8 cellular contexts compared by ENCODE assay signal in genomic region chr7:116524609-116525297, GRCh38. TPM values are rescaled to one million over a fixed set of nuclear protein-coding genes. Genes with fewer than 3 reads are reported as not detected.
DNase-seq lines count a peak whose midpoint lies in the region; ATAC-seq and TF ChIP-seq lines count a peak whose summit lies in the region.

Gene CAV1 (plus strand): TSS chr7:116525036. CDS start chr7:116525063, 27 bp downstream.

- no peaks in the 10 kb centered on the region for H3K27me3 ChIP-seq in GM23248 (replicated peaks; ENCODE audit: insufficient read depth)
- no peaks in the 10 kb centered on the region for H3K27me3 ChIP-seq in ascending aorta
- peaks cover 0 to 45% (median 0%) of the 10 kb centered on the region in 7 donors for H3K27me3 ChIP-seq in heart right ventricle

- in situ Hi-C loops in GM23248 (cut with MboI), result loop anchor here (10.0 kb wide), 1 partner anchor 260 kb away; no protein-coding TSS in a partner anchor

- DNase-seq in AG20443 (ENCODE audit: low spot score) (peak; percentile 89), GM23248 (peak; percentile 98), RPMI7951 (ENCODE audit: low read depth) (peak; percentile 98), ascending aorta (ENCODE audit: low spot score in 2 of 2) (peak; percentile 50 to 94), heart right ventricle (peak; percentile 91 to 93), osteocyte (ENCODE audit: extremely low spot score, unreplicated experiment) (peak; percentile 96)

- H3K9me3 ChIP-seq in GM23248 (ENCODE audit: low read depth) (no peaks in the 10 kb centered on the region), ascending aorta (no peaks in the 10 kb centered on the region), heart right ventricle (no peaks in the 10 kb centered on the region)

- peak within 1 kb of the TSS; percentile 13 for H2AFZ ChIP-seq in GM23248

- H3K9ac ChIP-seq in GM23248, result peak within 1 kb of the TSS; percentile 99

- no peaks in the 10 kb centered on the region for H4K20me1 ChIP-seq in GM23248 (ENCODE audit: insufficient read depth)

- WGBS in GM23248 (ENCODE audit: low coverage in 1 of 2, low lambda C conversion rate in 2 of 2, missing lambda C conversion rate in 2 of 2), 2 experiments, result 0% methylated on average over 40 to 42 of the region's 42 CpGs
- WGBS in heart right ventricle, 2 donors, result 0% methylated on average over 42 of the region's 42 CpGs

- intact Hi-C loops in ascending aorta (cut with DNase I), result loop anchor here (1.0 to 5.0 kb wide), 7 partner anchors 25 to 347 kb away; partner anchors contain the start of genes CAV2 and TES
- intact Hi-C loops in heart right ventricle (cut with DNase I), result loop anchor here (1.0 to 10.0 kb wide), 14 partner anchors 24 to 267 kb away; no protein-coding TSS in a partner anchor

- peak within 1 kb of the TSS; percentile 99 for H3K27ac Mint-ChIP-seq in osteocyte (ENCODE audit: unreplicated experiment)

- peak within 1 kb of the TSS; percentile 86 for H3K4me2 ChIP-seq in GM23248 (ENCODE audit: unreplicated experiment)

- H3K36me3 ChIP-seq in GM23248 (ENCODE audit: low read depth), result peaks cover 26% of the 10 kb centered on the region
- H3K36me3 ChIP-seq in ascending aorta, result peaks cover 0 to 4% of the 10 kb centered on the region in 2 donors
- H3K36me3 ChIP-seq in heart right ventricle, result peaks cover 0 to 34% (median 6%) of the 10 kb centered on the region in 9 donors

- ATAC-seq in heart right ventricle (peak; percentile 75 to 90 (median 88)), HG03460 (IDR thresholded peaks at IDR 0.05; ENCODE audit: unreplicated experiment) (no peak), GM19397 (IDR thresholded peaks at IDR 0.05; ENCODE audit: unreplicated experiment) (no peak)

- TF ChIP-seq CTCF in ascending aorta (IDR thresholded peaks at IDR 0.05) (peak; percentile 27 to 35 (median 28)), heart right ventricle (IDR thresholded peaks at IDR 0.05) (peak in 7 of 9 donors; percentile 19 to 61 (median 28)), osteocyte (IDR thresholded peaks at IDR 0.05) (peak; percentile 48)

- H3K4me3 ChIP-seq in GM23248 (peak within 1 kb of the TSS; percentile 95), ascending aorta (peak within 1 kb of the TSS; percentile 75 to 98), heart right ventricle (peak within 1 kb of the TSS; percentile 61 to 96 (median 76))

- H3K27ac ChIP-seq in GM23248 (peak within 1 kb of the TSS; percentile 95), ascending aorta (peak within 1 kb of the TSS; percentile 97 to 99), heart right ventricle (peak within 1 kb of the TSS; percentile 90 to 99 (median 96))

- peaks cover 18% of the 10 kb centered on the region for H3K36me3 Mint-ChIP-seq in osteocyte (ENCODE audit: unreplicated experiment)

- no peaks in the 10 kb centered on the region for H3K9me3 Mint-ChIP-seq in osteocyte (ENCODE audit: unreplicated experiment)

- peaks cover 46% of the 10 kb centered on the region for H3K79me2 ChIP-seq in GM23248 (ENCODE audit: insufficient read depth)

- H3K27me3 Mint-ChIP-seq in osteocyte (ENCODE audit: unreplicated experiment), result no peaks in the 10 kb centered on the region

- H3K4me3 Mint-ChIP-seq in osteocyte (ENCODE audit: unreplicated experiment), result peak within 1 kb of the TSS; percentile 89

- peaks cover 55% of the 10 kb centered on the region for H3F3A ChIP-seq in GM23248 (ENCODE audit: insufficient read depth)

- no peaks in the 10 kb centered on the region for H3K9me2 ChIP-seq in GM23248 (ENCODE audit: insufficient read depth)

- H3K4me1 Mint-ChIP-seq in osteocyte (ENCODE audit: unreplicated experiment), result peaks cover 71% of the 10 kb centered on the region

- peaks cover 37% of the 10 kb centered on the region for H3K4me1 ChIP-seq in GM23248 (ENCODE audit: insufficient read depth)
- H3K4me1 ChIP-seq in ascending aorta, result peaks cover 0 to 10% of the 10 kb centered on the region in 2 donors
- H3K4me1 ChIP-seq in heart right ventricle, result peaks cover 2 to 67% (median 44%) of the 10 kb centered on the region in 9 donors

RNA-seq across cellular contexts. Expression of gene CAV1, which starts in this region (rescaled TPM):
- 1,062 and 1,092 TPM in 2 replicates for total RNA-seq in GM23248 (2014; rRNA removed; shearing (Covaris generic))
- polyA plus RNA-seq in GM23248 (2016; fragmentation: Nextera tagmentation; extraction: Ambion mirVana) (1,736 and 1,789 TPM in 2 replicates), heart right ventricle (100 to 1,000 TPM in 1 of 2 donors, 10 to 100 TPM in 1; 93.0 to 198 TPM)
- total RNA-seq in RPMI7951 (2014; rRNA removed; shearing (Covaris generic)), result 250 and 313 TPM in 2 replicates
- total RNA-seq in ascending aorta (156 TPM), heart right ventricle (100 to 1,000 TPM; 195 to 364 (median 287) TPM), osteocyte (492 and 502 TPM in 2 replicates)

Comparison
In these comparisons a context has a peak if more than half of its experiments do, and no peak if none do; other contexts are left out.
1. ATAC-seq: peak in heart right ventricle (8 of 8); none in HG03460 (single experiment) and GM19397 (single experiment).
2. Peak in every context shown above with its lines, with median percentiles within 50 percentile points of each other: DNase-seq, H3K27ac ChIP-seq, H3K4me3 ChIP-seq and CTCF ChIP-seq.